Comparison of ENCODE assay signal across 20 cellular contexts in the genomic region with DNA sequence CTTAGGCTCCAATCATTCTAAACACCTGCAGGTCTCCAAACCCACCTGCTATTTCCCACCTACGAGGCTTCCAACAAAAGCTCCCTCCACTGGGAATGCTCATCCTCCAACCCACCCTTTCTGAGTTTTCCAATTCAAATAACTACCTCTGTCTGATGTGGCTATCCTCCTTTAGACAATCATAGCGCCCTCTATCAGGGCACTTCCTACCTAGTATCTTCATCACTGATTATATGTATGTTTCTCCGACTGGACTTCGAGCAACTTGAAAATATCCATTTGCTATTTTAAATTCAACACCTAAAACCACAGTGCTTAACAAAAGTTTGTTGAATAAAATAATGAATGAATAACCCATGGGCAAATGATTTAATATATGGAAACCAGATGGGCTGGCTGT.
"Had no signal": no experiment of that assay in that cellular context is flagged by ENCODE, and none has a peak within 500 bp of the region (broad histone marks: within the 10 kb centered on the region; RNA-seq: fewer than 3 reads in every experiment).

No MANE protein-coding gene starts in this region.

- DNase-seq: activated CD4-positive, alpha-beta memory T cell treated with anti-CD3 and anti-CD28 coated beads, Interleukin-2, amount 10 ng/mL, durations not matched to agents 7 days and 5 days; activated CD4-positive, alpha-beta T cell treated with anti-CD3 and anti-CD28 coated beads for 36 hours; activated effector memory CD4-positive, alpha-beta T cell treated with anti-CD3 and anti-CD28 coated beads, Interleukin-2, amount 50 U/mL, for 16 hours; activated T-cell treated with anti-CD3 and anti-CD28 coated beads, Interleukin-2, amount 50 U/mL, for 48 hours; adrenal gland; hypothalamus; kidney glomerular epithelial cell; left ventricle myocardium superior; mesenchymal stem cell; nucleus accumbens; posterior cingulate gyrus; retina; stimulated activated CD4-positive, alpha-beta T cell treated with anti-CD3 and anti-CD28 coated beads, Interleukin-4, amount 100 ng/mL, for 1 hour; stimulated activated naive B cell treated with anti-CD40 and anti-IgM and Interleukin-4, amounts not matched to agents 10 μg/mL and 1 μg/mL and 100 μg/mL, for 72 hours; thyroid gland; WERI-Rb-1 had no signal

- ATAC-seq: activated CD4-positive, alpha-beta T cell treated with anti-CD3 and anti-CD28 coated beads for 36 hours; esophagus mucosa; left ventricle myocardium superior; natural killer cell treated with Interleukin-12 subunit alpha and Interleukin-12 subunit beta and Interleukin-15 and Interleukin-18, amount 100 ng/mL, for 72 hours; stimulated activated naive B cell treated with anti-CD40 and anti-IgM and Interleukin-4, amounts not matched to agents 10 μg/mL and 1 μg/mL and 100 μg/mL, for 72 hours had no signal

- H3K36me3 ChIP-seq: adrenal gland, cardiac muscle cell, thyroid gland, WERI-Rb-1 had no signal

- H3K4me1 ChIP-seq: adrenal gland, thyroid gland had no signal

- H3K36me3 Mint-ChIP-seq: activated naive CD4-positive, alpha-beta T cell treated with anti-CD3 and anti-CD28 coated beads, Interleukin-2, amount 50 U/mL, for 24 hours; natural killer cell treated with Interleukin-12 subunit alpha and Interleukin-12 subunit beta and Interleukin-15 and Interleukin-18, amount 100 ng/mL, for 72 hours had no signal

- H3K9me3 Mint-ChIP-seq: activated CD4-positive, alpha-beta memory T cell treated with anti-CD3 and anti-CD28 coated beads, Interleukin-2, amount 10 ng/mL, durations not matched to agents 7 days and 5 days; activated naive CD4-positive, alpha-beta T cell treated with anti-CD3 and anti-CD28 coated beads, Interleukin-2, amount 50 U/mL, for 24 hours; natural killer cell treated with Interleukin-12 subunit alpha and Interleukin-12 subunit beta and Interleukin-15 and Interleukin-18, amount 100 ng/mL, for 72 hours; stimulated activated naive B cell treated with anti-CD40 and anti-IgM and Interleukin-4, amounts not matched to agents 10 μg/mL and 1 μg/mL and 100 μg/mL, for 72 hours had no signal

- H3K4me1 Mint-ChIP-seq: activated CD4-positive, alpha-beta memory T cell treated with anti-CD3 and anti-CD28 coated beads, Interleukin-2, amount 10 ng/mL, durations not matched to agents 7 days and 5 days; activated CD4-positive, alpha-beta T cell treated with anti-CD3 and anti-CD28 coated beads for 36 hours; activated naive CD4-positive, alpha-beta T cell treated with anti-CD3 and anti-CD28 coated beads, Interleukin-2, amount 50 U/mL, for 24 hours; stimulated activated naive B cell treated with anti-CD40 and anti-IgM and Interleukin-4, amounts not matched to agents 10 μg/mL and 1 μg/mL and 100 μg/mL, for 72 hours had no signal

- H3K9me3 ChIP-seq: adrenal gland, thyroid gland had no signal

- H3K27ac ChIP-seq: adrenal gland, cardiac muscle cell, thyroid gland, WERI-Rb-1 had no signal

- H3K4me3 Mint-ChIP-seq: activated CD4-positive, alpha-beta memory T cell treated with anti-CD3 and anti-CD28 coated beads, Interleukin-2, amount 10 ng/mL, durations not matched to agents 7 days and 5 days; activated CD4-positive, alpha-beta T cell treated with anti-CD3 and anti-CD28 coated beads for 36 hours; activated naive CD4-positive, alpha-beta T cell treated with anti-CD3 and anti-CD28 coated beads, Interleukin-2, amount 50 U/mL, for 24 hours; natural killer cell treated with Interleukin-12 subunit alpha and Interleukin-12 subunit beta and Interleukin-15 and Interleukin-18, amount 100 ng/mL, for 72 hours; stimulated activated naive B cell treated with anti-CD40 and anti-IgM and Interleukin-4, amounts not matched to agents 10 μg/mL and 1 μg/mL and 100 μg/mL, for 72 hours had no signal

- H3K4me3 ChIP-seq: adrenal gland, cardiac muscle cell, thyroid gland had no signal

- H3K27me3 ChIP-seq: adrenal gland, cardiac muscle cell, thyroid gland had no signal

- H3K27ac Mint-ChIP-seq: activated CD4-positive, alpha-beta memory T cell treated with anti-CD3 and anti-CD28 coated beads, Interleukin-2, amount 10 ng/mL, durations not matched to agents 7 days and 5 days; activated CD4-positive, alpha-beta T cell treated with anti-CD3 and anti-CD28 coated beads for 36 hours; activated naive CD4-positive, alpha-beta T cell treated with anti-CD3 and anti-CD28 coated beads, Interleukin-2, amount 50 U/mL, for 24 hours; natural killer cell treated with Interleukin-12 subunit alpha and Interleukin-12 subunit beta and Interleukin-15 and Interleukin-18, amount 100 ng/mL, for 72 hours; stimulated activated naive B cell treated with anti-CD40 and anti-IgM and Interleukin-4, amounts not matched to agents 10 μg/mL and 1 μg/mL and 100 μg/mL, for 72 hours had no signal

- H3K27me3 Mint-ChIP-seq: activated CD4-positive, alpha-beta T cell treated with anti-CD3 and anti-CD28 coated beads for 36 hours; activated naive CD4-positive, alpha-beta T cell treated with anti-CD3 and anti-CD28 coated beads, Interleukin-2, amount 50 U/mL, for 24 hours; stimulated activated naive B cell treated with anti-CD40 and anti-IgM and Interleukin-4, amounts not matched to agents 10 μg/mL and 1 μg/mL and 100 μg/mL, for 72 hours had no signal
